Comparison of ENCODE assay signal across 1 cellular context in genomic region chr2:181891258-181891965, GRCh38.
TF ChIP-seq lines count a peak whose summit lies in the region.

TSS of gene ITPRID2 (plus strand) at chr2:181891730. CDS start at chr2:181892067, 337 bp downstream.

TF ChIP-seq in K562, 482 proteins besides CTCF, POLR2A, EP300 and RAD21 (continued from another document and continues in another):
- TF ChIP-seq SMAD3 (CRISPR knock-in tag; conservative IDR thresholded peaks at IDR 0.05) (no peak), NFYB (IDR thresholded peaks at IDR 0.05; ENCODE audit: extremely low read depth, insufficient read length) (no peak), CUX1 (CRISPR knock-in tag; IDR thresholded peaks at IDR 0.05) (no peak), MIER1 (IDR thresholded peaks at IDR 0.05; ENCODE audit: low read depth) (no peak), PHB2 (IDR thresholded peaks at IDR 0.05; ENCODE audit: low read depth) (no peak), ZNF175 (CRISPR knock-in tag; IDR thresholded peaks at IDR 0.05; ENCODE audit: low read depth) (no peak), ZNF398 (CRISPR knock-in tag; IDR thresholded peaks at IDR 0.05) (no peak), SRSF1 (IDR thresholded peaks at IDR 0.05; ENCODE audit: low read depth, low read length) (no peak), GATA2 (CRISPR knock-in tag; IDR thresholded peaks at IDR 0.05) (no peak), ZBTB49 (CRISPR knock-in tag; IDR thresholded peaks at IDR 0.05; ENCODE audit: borderline replicate concordance) (no peak), MXD1 (CRISPR knock-in tag; IDR thresholded peaks at IDR 0.05; ENCODE audit: borderline replicate concordance, poor library complexity, severe bottlenecking) (no peak), ZNF232 (CRISPR knock-in tag; IDR thresholded peaks at IDR 0.05) (no peak), GTF2F1 (IDR thresholded peaks at IDR 0.05; ENCODE audit: low read depth, low read length) (no peak), MLX (CRISPR knock-in tag; conservative IDR thresholded peaks at IDR 0.05) (no peak), MEF2A (IDR thresholded peaks at IDR 0.05; ENCODE audit: control insufficient read depth, low read depth, low read length) (peak; percentile 59; the same call in 1 of the 2 replicates), HNRNPUL1 (IDR thresholded peaks at IDR 0.05; ENCODE audit: low read length) (no peak), NFATC3 (IDR thresholded peaks at IDR 0.05) (0 out of 2 replicates have a peak, but pooled peaks have one; percentile 43), ZNF347 (CRISPR knock-in tag; IDR thresholded peaks at IDR 0.05; ENCODE audit: low read depth) (no peak), TAF1 (IDR thresholded peaks at IDR 0.05; ENCODE audit: control insufficient read depth, extremely low read depth, insufficient read depth, low read length, severe bottlenecking) (peak; percentile 64), BCLAF1 (IDR thresholded peaks at IDR 0.05; ENCODE audit: borderline replicate concordance in 1 of 2, control insufficient read depth in 1 of 2, low read depth in 2 of 2, low read length in 1 of 2) (0 out of 4 replicates have a peak, but pooled peaks of 1 of the 2 experiments have one; percentile 30), MEIS2 (IDR thresholded peaks at IDR 0.05; ENCODE audit: partially characterized antibody) (no peak), TAF9B (IDR thresholded peaks at IDR 0.05; ENCODE audit: partially characterized antibody) (no peak), HCFC1 (IDR thresholded peaks at IDR 0.05; ENCODE audit: low read depth, low read length) (no peak), THRB (CRISPR knock-in tag; conservative IDR thresholded peaks at IDR 0.05) (0 out of 2 replicates have a peak, but pooled peaks have one; percentile 50), POLR2G (IDR thresholded peaks at IDR 0.05; ENCODE audit: low read depth, low read length) (no peak), SFPQ (IDR thresholded peaks at IDR 0.05; ENCODE audit: low read depth, low read length) (no peak), PML (IDR thresholded peaks at IDR 0.05; ENCODE audit: low read length) (peak; percentile 58; the same call in 1 of the 2 replicates), SMARCA4 (IDR thresholded peaks at IDR 0.05) (peak; percentile 46), E4F1 (CRISPR knock-in tag; IDR thresholded peaks at IDR 0.05; ENCODE audit: borderline replicate concordance) (no peak), NRF1 (conservative IDR thresholded peaks at IDR 0.05 in 1 of 2, IDR thresholded peaks at IDR 0.05 in 1 of 2) (no peak; a peak in 1 of 4 replicates), GATAD2B (IDR thresholded peaks at IDR 0.05; ENCODE audit: borderline replicate concordance) (peak; percentile 92), NFXL1 (CRISPR knock-in tag; IDR thresholded peaks at IDR 0.05) (no peak), KAT2B (IDR thresholded peaks at IDR 0.05; ENCODE audit: low read depth, low read length) (no peak), SMC3 (conservative IDR thresholded peaks at IDR 0.05; ENCODE audit: insufficient read depth, low read depth, low read length) (no peak), SMAD4 (CRISPR knock-in tag; conservative IDR thresholded peaks at IDR 0.05) (peak; percentile 85), NR0B1 (IDR thresholded peaks at IDR 0.05; ENCODE audit: partially characterized antibody) (no peak)
